8 cellular contexts compared by ENCODE assay signal in the genomic region with DNA sequence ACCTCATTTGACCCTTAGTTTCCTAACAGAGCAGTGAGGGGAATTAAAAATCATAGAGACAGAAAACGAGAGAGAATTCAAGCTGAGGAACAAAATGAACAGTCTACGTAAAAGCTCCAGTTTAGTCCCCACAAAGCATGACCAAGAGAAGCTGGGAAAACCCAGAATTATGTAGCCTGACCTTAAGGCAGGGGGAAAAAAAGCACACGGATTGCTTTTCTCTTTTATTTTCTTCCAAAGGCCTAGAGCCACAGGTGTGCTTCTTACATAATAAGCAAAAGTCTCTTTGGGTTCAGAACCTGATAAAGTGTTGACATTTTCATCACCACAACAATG. TPM values are rescaled to one million over a fixed set of nuclear protein-coding genes. Genes with fewer than 3 reads are reported as not detected.
A peak's percentile ranks its signal among the peaks of the same experiment; 100 is the strongest.
DNase-seq lines count a peak whose midpoint lies in the region; ATAC-seq and TF ChIP-seq lines count a peak whose summit lies in the region.

No MANE protein-coding gene starts in this region.

- DNase-seq in BE2C (no peak), nephron progenitor cell (no peak), NOMO-1 treated with DMSO at 0.1 percent for 48 hours (lab: John Stamatoyannopoulos, UW; ENCODE audit: unreplicated experiment) (no peak), iPS-NIHi11 (ENCODE audit: low spot score) (no peak), C1 segment of cervical spinal cord (lab: John Stamatoyannopoulos, UW) (no peak)

- peak overlapping the region; percentile 93 for H3K27ac Mint-ChIP-seq in dendritic cell treated with granulocyte-macrophage colony-stimulating factor and Interleukin-4, amounts not matched to agents 40 ng/mL and 50 ng/mL, for 4 days
- H3K27ac Mint-ChIP-seq in nephron progenitor cell: peak overlapping the region; percentile 98

- H3F3A ChIP-seq in Loucy (ENCODE audit: low read depth): no peaks in the 10 kb centered on the region

- no peaks in the 10 kb centered on the region for H3K36me3 ChIP-seq in BE2C
- H3K36me3 ChIP-seq in Loucy (ENCODE audit: insufficient read depth, low read length): no peaks in the 10 kb centered on the region

- H3K9me3 Mint-ChIP-seq in dendritic cell treated with granulocyte-macrophage colony-stimulating factor and Interleukin-4, amounts not matched to agents 40 ng/mL and 50 ng/mL, for 4 days: no peaks in the 10 kb centered on the region
- H3K9me3 Mint-ChIP-seq in nephron progenitor cell: peaks cover 4% of the 10 kb centered on the region

- intact Hi-C loops in dendritic cell treated with granulocyte-macrophage colony-stimulating factor and Interleukin-4, amounts not matched to agents 40 ng/mL and 50 ng/mL, for 4 days (cut with micrococcal nuclease): loop anchor here (1.0 kb wide), 1 partner anchor 23 kb away; the partner anchor contains the start of genes ATG13 and HARBI1

- H3K4me3 ChIP-seq in BE2C (ENCODE audit: low read depth, low read length) (peak overlapping the region; percentile 80), Loucy (ENCODE audit: low read length, poor library complexity, severe bottlenecking) (peak overlapping the region; percentile 91)

- H3K9me3 ChIP-seq in BE2C (no peaks in the 10 kb centered on the region), Loucy (ENCODE audit: insufficient read depth, low read depth, low read length) (no peaks in the 10 kb centered on the region)

- peak overlapping the region; percentile 97 for H3K4me3 Mint-ChIP-seq in dendritic cell treated with granulocyte-macrophage colony-stimulating factor and Interleukin-4, amounts not matched to agents 40 ng/mL and 50 ng/mL, for 4 days
- peak overlapping the region; percentile 93 for H3K4me3 Mint-ChIP-seq in nephron progenitor cell

- H3K27me3 Mint-ChIP-seq in dendritic cell treated with granulocyte-macrophage colony-stimulating factor and Interleukin-4, amounts not matched to agents 40 ng/mL and 50 ng/mL, for 4 days: no peaks in the 10 kb centered on the region
- no peaks in the 10 kb centered on the region for H3K27me3 Mint-ChIP-seq in nephron progenitor cell (ENCODE audit: low read depth, poor library complexity)

- H4K20me1 ChIP-seq in Loucy (ENCODE audit: insufficient read depth, low read length, poor library complexity, severe bottlenecking): peaks cover 35% of the 10 kb centered on the region

- no peak for ATAC-seq in HG02571 (IDR thresholded peaks at IDR 0.05; ENCODE audit: unreplicated experiment)

- TF ChIP-seq CTCF in BE2C (IDR thresholded peaks at IDR 0.05; ENCODE audit: low read depth, low read length) (no peak), Loucy (conservative IDR thresholded peaks at IDR 0.05; ENCODE audit: low read length) (no peak), nephron progenitor cell (IDR thresholded peaks at IDR 0.05) (no peak)

- H3K79me2 ChIP-seq in Loucy (ENCODE audit: insufficient read depth, low read length): peaks cover 45% of the 10 kb centered on the region

- peaks cover 43% of the 10 kb centered on the region for H3K4me1 Mint-ChIP-seq in dendritic cell treated with granulocyte-macrophage colony-stimulating factor and Interleukin-4, amounts not matched to agents 40 ng/mL and 50 ng/mL, for 4 days (ENCODE audit: low read depth)
- peaks cover 32% of the 10 kb centered on the region for H3K4me1 Mint-ChIP-seq in nephron progenitor cell

- peak overlapping the region; percentile 98 for H3K4me2 ChIP-seq in Loucy (ENCODE audit: low read depth, low read length, poor library complexity, severe bottlenecking)

- peaks cover 11% of the 10 kb centered on the region for H3K36me3 Mint-ChIP-seq in dendritic cell treated with granulocyte-macrophage colony-stimulating factor and Interleukin-4, amounts not matched to agents 40 ng/mL and 50 ng/mL, for 4 days (ENCODE audit: low read depth)
- H3K36me3 Mint-ChIP-seq in nephron progenitor cell (ENCODE audit: low read depth): peaks cover 8% of the 10 kb centered on the region

- peak overlapping the region; percentile 96 for H2AFZ ChIP-seq in Loucy (ENCODE audit: low read length)

- H3K27me3 ChIP-seq in BE2C (no peaks in the 10 kb centered on the region), Loucy (ENCODE audit: insufficient read depth, low read length, poor library complexity, severe bottlenecking) (no peaks in the 10 kb centered on the region)

- peak overlapping the region; percentile 77 for H3K9ac ChIP-seq in Loucy (ENCODE audit: low read depth, low read length, poor library complexity, severe bottlenecking)

- H3K9me2 ChIP-seq in Loucy (replicated peaks; ENCODE audit: low read depth, low read length): no peaks in the 10 kb centered on the region

- no peaks in the 10 kb centered on the region for H3K4me1 ChIP-seq in BE2C
- peaks cover 35% of the 10 kb centered on the region for H3K4me1 ChIP-seq in Loucy (ENCODE audit: insufficient read depth, low read length, poor library complexity, severe bottlenecking)

RNA-seq across cellular contexts. Expression of gene AMBRA1, which starts 0.5 kb away (rescaled TPM):
- polyA plus RNA-seq in BE2C (2012; ENCODE audit: insufficient read depth, insufficient read length, low read depth): 23.1 TPM

RNA-seq across cellular contexts. Expression of gene HARBI1, which starts 22.7 kb away (rescaled TPM):
- polyA plus RNA-seq in BE2C (2012; ENCODE audit: insufficient read depth, insufficient read length, low read depth): 2.1 TPM

RNA-seq across cellular contexts. Expression of gene ATG13, which starts 23.0 kb away (rescaled TPM):
- 63.4 TPM for polyA plus RNA-seq in BE2C (2012; ENCODE audit: insufficient read depth, insufficient read length, low read depth)
